Comparison of ENCODE assay signal across 14 cellular contexts in genomic region chr1:101308001-101308659, GRCh38.
DNase-seq lines count a peak whose midpoint lies in the region; ATAC-seq lines count a peak whose summit lies in the region.
"Had no signal": no experiment of that assay in that cellular context is flagged by ENCODE, and none has a peak within 500 bp of the region (broad histone marks: within the 10 kb centered on the region; RNA-seq: fewer than 3 reads in every experiment).

No MANE protein-coding gene starts in this region.

- H3K36me3 ChIP-seq in BLaER1 = peaks cover 17% of the 10 kb centered on the region; the same call in 1 of the 2 replicates

- H3K27me3 Mint-ChIP-seq in T-cell (no peaks in the 10 kb centered on the region), naive B cell (no peaks in the 10 kb centered on the region)

- H3K4me1 Mint-ChIP-seq in T-cell (peaks cover 58 to 68% (median 59%) of the 10 kb centered on the region in 3 donors), naive B cell (peaks cover 49 to 69% (median 67%) of the 10 kb centered on the region in 3 donors)

- peak; percentile 8 for DNase-seq in ELF-1 (ENCODE audit: low read depth, low spot score)
- DNase-seq in T-cell = no peak
- DNase-seq in naive B cell = peak; percentile 21
- DNase-seq in HuH-7.5 (ENCODE audit: low spot score) = no peak
- no peak for DNase-seq in NCI-H446 treated with DMSO at 0.1 percent for 48 hours (lab: John Stamatoyannopoulos, UW)
- DNase-seq in UCSD-AML1 (lab: John Stamatoyannopoulos, UW; ENCODE audit: unreplicated experiment) = no peak
- DNase-seq in DMS114 treated with DMSO at 0.1 percent for 48 hours (lab: John Stamatoyannopoulos, UW; ENCODE audit: unreplicated experiment) = no peak
- DNase-seq: caudate nucleus, DMS153, mesenchymal stem cell, NCI-H446, right cardiac atrium had no signal

- H3K4me2 ChIP-seq in BLaER1 = peak overlapping the region; percentile 89

- POLR2A ChIA-PET in T-cell (lab: Charles Lee) = interaction anchor here in 1 of 2 donors (0.6 kb wide), 1 partner anchor 320 kb away, joined by 3 read pairs; no protein-coding TSS in a partner anchor

- H3K9me3 ChIP-seq in BLaER1 = peaks cover 25% of the 10 kb centered on the region

- no peaks in the 10 kb centered on the region for H3K27me3 ChIP-seq in BLaER1

- peak overlapping the region; percentile 57 for H3K4me3 ChIP-seq in BLaER1
- H3K4me3 ChIP-seq: K562 had no signal

- H3K9me3 Mint-ChIP-seq in T-cell (no peaks in the 10 kb centered on the region), naive B cell (no peaks in the 10 kb centered on the region)

- H4K20me1 ChIP-seq in BLaER1 = no peaks in the 10 kb centered on the region

- peak overlapping the region; percentile 88 for H3K27ac ChIP-seq in BLaER1

- CTCF ChIA-PET in T-cell (lab: Charles Lee) = interaction anchor here (1.3 to 6.8 kb wide), 6 partner anchors 16 to 399 kb away, joined by 4 to 170 read pairs (median 20); no protein-coding TSS in a partner anchor

- H3K36me3 Mint-ChIP-seq in T-cell = no peaks in the 10 kb centered on the region
- peaks cover 4 to 17% of the 10 kb centered on the region in 2 donors for H3K36me3 Mint-ChIP-seq in naive B cell

- H3K4me3 Mint-ChIP-seq in T-cell = peak overlapping the region in 2 of 3 donors; percentile 28 to 79
- H3K4me3 Mint-ChIP-seq in naive B cell = peak overlapping the region; percentile 66 to 96 (median 86)

- ATAC-seq in T-cell (replicated peaks in 1 of 4) (no peak), naive B cell (ENCODE audit: low read depth in 2 of 2) (no peak)
- ATAC-seq: right cardiac atrium had no signal

- H3K9ac ChIP-seq in BLaER1 = peak overlapping the region; percentile 78

- H3K27ac Mint-ChIP-seq in T-cell (peak overlapping the region; percentile 97 to 98), naive B cell (peak overlapping the region; percentile 97 to 99 (median 98))

- H3K4me1 ChIP-seq in BLaER1 = peaks cover 74% of the 10 kb centered on the region

Comparison
In these comparisons a context has a peak if more than half of its experiments do, and no peak if none do; other contexts are left out.
1. DNase-seq: peak in ELF-1 (single experiment) and naive B cell (single experiment); none in T-cell (0 of 34), HuH-7.5 (single experiment), NCI-H446 treated with DMSO at 0.1 percent for 48 hours (single experiment), UCSD-AML1 (single experiment) and DMS114 treated with DMSO at 0.1 percent for 48 hours (single experiment).